24 cellular contexts compared by ENCODE assay signal in the genomic region with DNA sequence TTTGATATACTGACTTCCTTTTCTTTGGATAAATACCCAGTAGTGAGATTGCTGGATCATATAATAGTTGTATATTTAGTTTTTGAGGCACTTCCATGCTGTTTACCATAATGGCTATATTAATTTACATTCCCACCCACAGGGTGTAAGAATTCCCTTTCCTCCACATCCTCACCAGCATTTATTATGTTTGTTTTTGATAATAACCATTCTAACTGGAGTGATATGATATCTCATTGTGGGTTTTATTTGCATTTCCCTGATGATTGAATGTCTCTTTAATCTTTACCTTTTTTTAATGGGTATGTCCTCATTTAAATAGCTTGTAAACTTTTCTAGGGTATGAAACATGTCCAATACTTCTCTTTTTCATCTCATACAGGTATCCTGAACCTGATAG.
"Had no signal": no experiment of that assay in that cellular context is flagged by ENCODE, and none has a peak within 500 bp of the region (broad histone marks: within the 10 kb centered on the region; RNA-seq: fewer than 3 reads in every experiment).

No MANE protein-coding gene starts in this region.

- H3K4me1 ChIP-seq: colonic mucosa, gastroesophageal sphincter had no signal

- H3K36me3 ChIP-seq: ascending aorta, colonic mucosa, esophagus squamous epithelium, gastroesophageal sphincter, heart right ventricle had no signal

- H3K4me3 ChIP-seq: ascending aorta, colonic mucosa, esophagus squamous epithelium, gastroesophageal sphincter, heart right ventricle had no signal

- ATAC-seq: activated naive CD4-positive, alpha-beta T cell treated with anti-CD3 and anti-CD28 coated beads, Interleukin-2, amount 50 U/mL, for 72 hours; activated T-cell treated with anti-CD3 and anti-CD28 coated beads, Interleukin-2, amount 50 U/mL, for 72 hours; gastroesophageal sphincter; heart right ventricle; WTC11 had no signal

- DNase-seq: activated CD4-positive, alpha-beta memory T cell treated with anti-CD3 and anti-CD28 coated beads, Interleukin-2, amount 10 ng/mL, durations not matched to agents 7 days and 5 days; activated CD4-positive, alpha-beta T cell treated with anti-CD3 and anti-CD28 coated beads for 1 hour; activated CD4-positive, alpha-beta T cell treated with anti-CD3 and anti-CD28 coated beads for 4 hours; activated CD4-positive, alpha-beta T cell treated with anti-CD3 and anti-CD28 coated beads, Interleukin-2, amount 10 ng/mL, durations not matched to agents 7 days and 5 days; activated CD4-positive, alpha-beta T cell treated with anti-CD3 and anti-CD28 coated beads, Interleukin-2, amount 50 U/mL, for 4 hours; activated CD8-positive, alpha-beta memory T cell treated with anti-CD3 and anti-CD28 coated beads, Interleukin-2, amount 50 U/mL, for 48 hours; activated gamma-delta T cell; activated naive CD4-positive, alpha-beta T cell; activated naive CD4-positive, alpha-beta T cell treated with anti-CD3 and anti-CD28 coated beads, Interleukin-2, amount 10 ng/mL, durations not matched to agents 7 days and 5 days; activated naive CD8-positive, alpha-beta T cell treated with anti-CD3 and anti-CD28 coated beads, Interleukin-2, amount 10 ng/mL, durations not matched to agents 7 days and 5 days; activated T-cell treated with anti-CD3 and anti-CD28 coated beads for 4 hours; activated T-cell treated with anti-CD3 and anti-CD28 coated beads, Interleukin-2, amount 50 U/mL, for 24 hours; activated T-cell treated with anti-CD3 and anti-CD28 coated beads, Interleukin-2, amount 50 U/mL, for 72 hours; caudate nucleus; colonic mucosa; effector CD8-positive, alpha-beta T cell; esophagus squamous epithelium; foreskin melanocyte; heart right ventricle; T-helper 2 cell had no signal

- H3K9me3 ChIP-seq: ascending aorta, colonic mucosa, esophagus squamous epithelium, gastroesophageal sphincter, heart right ventricle had no signal
